In the genomic region with DNA sequence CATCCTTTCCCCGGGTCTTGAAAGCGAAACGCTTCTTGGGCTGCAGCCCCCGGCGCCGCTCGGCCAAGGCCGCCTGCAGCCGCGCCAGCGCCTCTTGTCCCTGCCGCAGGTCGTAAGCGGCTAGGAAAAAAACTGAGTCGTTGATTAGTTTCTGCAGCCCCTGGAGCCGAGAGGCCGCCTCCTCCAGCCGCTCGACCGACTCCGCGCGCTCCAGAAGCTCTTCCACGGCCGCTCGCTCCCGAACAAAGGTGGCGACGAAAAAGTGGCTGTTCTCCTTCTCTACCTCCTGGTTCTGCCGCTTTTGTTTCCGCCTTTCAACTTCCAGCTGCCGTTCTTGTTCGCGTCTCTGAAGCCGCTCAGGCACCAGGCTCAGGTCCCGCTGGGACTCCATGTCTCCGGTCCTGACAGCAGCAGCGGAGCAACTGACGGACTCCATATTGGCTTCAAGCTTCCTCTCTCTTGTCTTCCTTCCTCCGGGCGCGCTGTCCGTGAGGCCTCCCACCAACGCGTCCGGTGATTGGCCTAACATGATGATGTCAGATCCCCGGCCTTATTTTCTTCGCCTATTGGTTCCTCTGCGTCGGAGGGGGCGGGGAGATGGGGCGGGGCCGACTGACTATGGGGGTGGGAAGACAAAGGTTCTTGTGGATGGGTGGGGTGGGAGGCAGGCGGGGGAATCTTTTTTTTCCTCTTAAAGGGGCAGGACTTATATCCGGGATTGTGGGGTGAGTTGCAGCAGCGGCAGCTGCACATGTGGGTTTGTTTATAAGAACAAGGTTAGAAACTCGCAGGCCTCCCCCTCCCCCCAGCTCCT, we compare ENCODE assay signal across 1 cellular context.
TF ChIP-seq lines count a peak whose summit lies in the region.

Gene TBCC, minus strand, starts transcription at position 466 of the 814 bp plus-strand sequence. Its CDS starts 30 bp downstream, at position 436.

TF ChIP-seq in GM12878, 131 proteins besides CTCF, POLR2A, EP300 and RAD21 (continued from another document):
- TF ChIP-seq PML (IDR thresholded peaks at IDR 0.05; ENCODE audit: low read length) (peak; percentile 96), SPI1 (IDR thresholded peaks at IDR 0.05; ENCODE audit: borderline replicate concordance, insufficient read depth, low read depth, low read length) (peak; percentile 54; the same call in 1 of the 2 replicates), BCL11A (IDR thresholded peaks at IDR 0.05; ENCODE audit: low read depth, low read length) (no peak), ZNF217 (IDR thresholded peaks at IDR 0.05) (no peak), ATF7 (IDR thresholded peaks at IDR 0.05; ENCODE audit: low read depth) (peak; percentile 85), GATAD2B (conservative IDR thresholded peaks at IDR 0.05; ENCODE audit: low read depth) (no peak), SIN3A (IDR thresholded peaks at IDR 0.05; ENCODE audit: low read depth, low read length) (peak; percentile 64), SIX5 (IDR thresholded peaks at IDR 0.05; ENCODE audit: low read depth, low read length, severe bottlenecking) (no peak), POLR2AphosphoS5 (IDR thresholded peaks at IDR 0.05; ENCODE audit: low read length) (peak; percentile 98), RFX5 (IDR thresholded peaks at IDR 0.05; ENCODE audit: low read depth, low read length) (peak; percentile 71), GABPA (IDR thresholded peaks at IDR 0.05; ENCODE audit: low read depth) (peak; percentile 63; the same call in 1 of the 2 replicates), RB1 (IDR thresholded peaks at IDR 0.05; ENCODE audit: borderline replicate concordance) (peak; percentile 50; the same call in 1 of the 2 replicates), ASH2L (IDR thresholded peaks at IDR 0.05; ENCODE audit: borderline replicate concordance, low read depth) (peak; percentile 88; the same call in 1 of the 2 replicates), FOS (IDR thresholded peaks at IDR 0.05; ENCODE audit: borderline replicate concordance, extremely low read depth, insufficient read length) (peak; percentile 23), JUNB (IDR thresholded peaks at IDR 0.05) (no peak), MEF2B (IDR thresholded peaks at IDR 0.05; ENCODE audit: partially characterized antibody, poor library complexity, severe bottlenecking) (no peak), YY1 (IDR thresholded peaks at IDR 0.05; ENCODE audit: low read depth, low read length) (peak; percentile 97), CHD2 (IDR thresholded peaks at IDR 0.05; ENCODE audit: borderline replicate concordance, low read depth, low read length) (peak; percentile 63), NKRF (conservative IDR thresholded peaks at IDR 0.05) (peak; percentile 53; the same call in 1 of the 2 replicates), USF2 (IDR thresholded peaks at IDR 0.05; ENCODE audit: borderline replicate concordance, low read depth, low read length) (no peak), SMAD1 (IDR thresholded peaks at IDR 0.05; ENCODE audit: low read depth, partially characterized antibody) (peak; percentile 83), CBX5 (IDR thresholded peaks at IDR 0.05; ENCODE audit: low read depth) (0 out of 2 replicates have a peak, but pooled peaks have one; percentile 18), CREM (IDR thresholded peaks at IDR 0.05; ENCODE audit: low read depth) (peak; percentile 77), DPF2 (IDR thresholded peaks at IDR 0.05) (peak; percentile 35), SREBF2 (IDR thresholded peaks at IDR 0.05; ENCODE audit: low read length) (no peak), EGR1 (IDR thresholded peaks at IDR 0.05; ENCODE audit: borderline replicate concordance in 1 of 2, low read depth in 2 of 2, low read length in 2 of 2) (peak; percentile 32 to 47; a peak in 2 of 3 replicates), CHD4 (IDR thresholded peaks at IDR 0.05) (no peak), RBBP5 (conservative IDR thresholded peaks at IDR 0.05) (0 out of 2 replicates have a peak, but pooled peaks have one; percentile 39), HDGF (IDR thresholded peaks at IDR 0.05) (no peak), PKNOX1 (IDR thresholded peaks at IDR 0.05) (peak; percentile 56; the same call in 1 of the 2 replicates), SP1 (IDR thresholded peaks at IDR 0.05; ENCODE audit: low read depth, low read length) (peak; percentile 77), ESRRA (IDR thresholded peaks at IDR 0.05; ENCODE audit: low read length) (no peak), TCF7 (IDR thresholded peaks at IDR 0.05; ENCODE audit: borderline replicate concordance) (no peak), KLF5 (IDR thresholded peaks at IDR 0.05; ENCODE audit: partially characterized antibody) (no peak), ETV6 (conservative IDR thresholded peaks at IDR 0.05 in 1 of 2, IDR thresholded peaks at IDR 0.05 in 1 of 2; ENCODE audit: borderline replicate concordance in 1 of 2, low read depth in 1 of 2) (no peak), POLR2AphosphoS2 (IDR thresholded peaks at IDR 0.05; ENCODE audit: low read depth, low read length) (peak; percentile 94)
- TF ChIP-seq, protein P1, sequence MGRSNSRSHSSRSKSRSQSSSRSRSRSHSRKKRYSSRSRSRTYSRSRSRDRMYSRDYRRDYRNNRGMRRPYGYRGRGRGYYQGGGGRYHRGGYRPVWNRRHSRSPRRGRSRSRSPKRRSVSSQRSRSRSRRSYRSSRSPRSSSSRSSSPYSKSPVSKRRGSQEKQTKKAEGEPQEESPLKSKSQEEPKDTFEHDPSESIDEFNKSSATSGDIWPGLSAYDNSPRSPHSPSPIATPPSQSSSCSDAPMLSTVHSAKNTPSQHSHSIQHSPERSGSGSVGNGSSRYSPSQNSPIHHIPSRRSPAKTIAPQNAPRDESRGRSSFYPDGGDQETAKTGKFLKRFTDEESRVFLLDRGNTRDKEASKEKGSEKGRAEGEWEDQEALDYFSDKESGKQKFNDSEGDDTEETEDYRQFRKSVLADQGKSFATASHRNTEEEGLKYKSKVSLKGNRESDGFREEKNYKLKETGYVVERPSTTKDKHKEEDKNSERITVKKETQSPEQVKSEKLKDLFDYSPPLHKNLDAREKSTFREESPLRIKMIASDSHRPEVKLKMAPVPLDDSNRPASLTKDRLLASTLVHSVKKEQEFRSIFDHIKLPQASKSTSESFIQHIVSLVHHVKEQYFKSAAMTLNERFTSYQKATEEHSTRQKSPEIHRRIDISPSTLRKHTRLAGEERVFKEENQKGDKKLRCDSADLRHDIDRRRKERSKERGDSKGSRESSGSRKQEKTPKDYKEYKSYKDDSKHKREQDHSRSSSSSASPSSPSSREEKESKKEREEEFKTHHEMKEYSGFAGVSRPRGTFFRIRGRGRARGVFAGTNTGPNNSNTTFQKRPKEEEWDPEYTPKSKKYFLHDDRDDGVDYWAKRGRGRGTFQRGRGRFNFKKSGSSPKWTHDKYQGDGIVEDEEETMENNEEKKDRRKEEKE (IDR thresholded peaks at IDR 0.05), result peak; percentile 7; the same call in 1 of the 2 replicates
- TF ChIP-seq, protein P2, sequence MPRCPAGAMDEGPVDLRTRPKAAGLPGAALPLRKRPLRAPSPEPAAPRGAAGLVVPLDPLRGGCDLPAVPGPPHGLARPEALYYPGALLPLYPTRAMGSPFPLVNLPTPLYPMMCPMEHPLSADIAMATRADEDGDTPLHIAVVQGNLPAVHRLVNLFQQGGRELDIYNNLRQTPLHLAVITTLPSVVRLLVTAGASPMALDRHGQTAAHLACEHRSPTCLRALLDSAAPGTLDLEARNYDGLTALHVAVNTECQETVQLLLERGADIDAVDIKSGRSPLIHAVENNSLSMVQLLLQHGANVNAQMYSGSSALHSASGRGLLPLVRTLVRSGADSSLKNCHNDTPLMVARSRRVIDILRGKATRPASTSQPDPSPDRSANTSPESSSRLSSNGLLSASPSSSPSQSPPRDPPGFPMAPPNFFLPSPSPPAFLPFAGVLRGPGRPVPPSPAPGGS (IDR thresholded peaks at IDR 0.05; ENCODE audit: borderline replicate concordance, insufficient read depth, low read depth, low read length, poor library complexity, severe bottlenecking), result peak; percentile 9
- TF ChIP-seq, protein P3, sequence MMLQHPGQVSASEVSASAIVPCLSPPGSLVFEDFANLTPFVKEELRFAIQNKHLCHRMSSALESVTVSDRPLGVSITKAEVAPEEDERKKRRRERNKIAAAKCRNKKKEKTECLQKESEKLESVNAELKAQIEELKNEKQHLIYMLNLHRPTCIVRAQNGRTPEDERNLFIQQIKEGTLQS (IDR thresholded peaks at IDR 0.05; ENCODE audit: borderline replicate concordance, extremely low read depth, low read depth, low read length), result no peak
- TF ChIP-seq, protein P4, sequence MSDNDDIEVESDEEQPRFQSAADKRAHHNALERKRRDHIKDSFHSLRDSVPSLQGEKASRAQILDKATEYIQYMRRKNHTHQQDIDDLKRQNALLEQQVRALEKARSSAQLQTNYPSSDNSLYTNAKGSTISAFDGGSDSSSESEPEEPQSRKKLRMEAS (IDR thresholded peaks at IDR 0.05; ENCODE audit: low read depth, low read length), result peak; percentile 71
- TF ChIP-seq, protein P5, sequence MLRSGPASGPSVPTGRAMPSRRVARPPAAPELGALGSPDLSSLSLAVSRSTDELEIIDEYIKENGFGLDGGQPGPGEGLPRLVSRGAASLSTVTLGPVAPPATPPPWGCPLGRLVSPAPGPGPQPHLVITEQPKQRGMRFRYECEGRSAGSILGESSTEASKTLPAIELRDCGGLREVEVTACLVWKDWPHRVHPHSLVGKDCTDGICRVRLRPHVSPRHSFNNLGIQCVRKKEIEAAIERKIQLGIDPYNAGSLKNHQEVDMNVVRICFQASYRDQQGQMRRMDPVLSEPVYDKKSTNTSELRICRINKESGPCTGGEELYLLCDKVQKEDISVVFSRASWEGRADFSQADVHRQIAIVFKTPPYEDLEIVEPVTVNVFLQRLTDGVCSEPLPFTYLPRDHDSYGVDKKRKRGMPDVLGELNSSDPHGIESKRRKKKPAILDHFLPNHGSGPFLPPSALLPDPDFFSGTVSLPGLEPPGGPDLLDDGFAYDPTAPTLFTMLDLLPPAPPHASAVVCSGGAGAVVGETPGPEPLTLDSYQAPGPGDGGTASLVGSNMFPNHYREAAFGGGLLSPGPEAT (IDR thresholded peaks at IDR 0.05; ENCODE audit: low read depth), result peak; percentile 95
- TF ChIP-seq, protein P6, sequence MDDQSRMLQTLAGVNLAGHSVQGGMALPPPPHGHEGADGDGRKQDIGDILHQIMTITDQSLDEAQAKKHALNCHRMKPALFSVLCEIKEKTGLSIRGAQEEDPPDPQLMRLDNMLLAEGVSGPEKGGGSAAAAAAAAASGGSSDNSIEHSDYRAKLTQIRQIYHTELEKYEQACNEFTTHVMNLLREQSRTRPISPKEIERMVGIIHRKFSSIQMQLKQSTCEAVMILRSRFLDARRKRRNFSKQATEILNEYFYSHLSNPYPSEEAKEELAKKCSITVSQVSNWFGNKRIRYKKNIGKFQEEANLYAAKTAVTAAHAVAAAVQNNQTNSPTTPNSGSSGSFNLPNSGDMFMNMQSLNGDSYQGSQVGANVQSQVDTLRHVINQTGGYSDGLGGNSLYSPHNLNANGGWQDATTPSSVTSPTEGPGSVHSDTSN (IDR thresholded peaks at IDR 0.05; ENCODE audit: insufficient replicate concordance, low read depth, low read length), result peak; percentile 55
- TF ChIP-seq, protein P7, sequence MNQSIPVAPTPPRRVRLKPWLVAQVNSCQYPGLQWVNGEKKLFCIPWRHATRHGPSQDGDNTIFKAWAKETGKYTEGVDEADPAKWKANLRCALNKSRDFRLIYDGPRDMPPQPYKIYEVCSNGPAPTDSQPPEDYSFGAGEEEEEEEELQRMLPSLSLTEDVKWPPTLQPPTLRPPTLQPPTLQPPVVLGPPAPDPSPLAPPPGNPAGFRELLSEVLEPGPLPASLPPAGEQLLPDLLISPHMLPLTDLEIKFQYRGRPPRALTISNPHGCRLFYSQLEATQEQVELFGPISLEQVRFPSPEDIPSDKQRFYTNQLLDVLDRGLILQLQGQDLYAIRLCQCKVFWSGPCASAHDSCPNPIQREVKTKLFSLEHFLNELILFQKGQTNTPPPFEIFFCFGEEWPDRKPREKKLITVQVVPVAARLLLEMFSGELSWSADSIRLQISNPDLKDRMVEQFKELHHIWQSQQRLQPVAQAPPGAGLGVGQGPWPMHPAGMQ (IDR thresholded peaks at IDR 0.05; ENCODE audit: borderline replicate concordance), result no peak
- TF ChIP-seq, protein P8, sequence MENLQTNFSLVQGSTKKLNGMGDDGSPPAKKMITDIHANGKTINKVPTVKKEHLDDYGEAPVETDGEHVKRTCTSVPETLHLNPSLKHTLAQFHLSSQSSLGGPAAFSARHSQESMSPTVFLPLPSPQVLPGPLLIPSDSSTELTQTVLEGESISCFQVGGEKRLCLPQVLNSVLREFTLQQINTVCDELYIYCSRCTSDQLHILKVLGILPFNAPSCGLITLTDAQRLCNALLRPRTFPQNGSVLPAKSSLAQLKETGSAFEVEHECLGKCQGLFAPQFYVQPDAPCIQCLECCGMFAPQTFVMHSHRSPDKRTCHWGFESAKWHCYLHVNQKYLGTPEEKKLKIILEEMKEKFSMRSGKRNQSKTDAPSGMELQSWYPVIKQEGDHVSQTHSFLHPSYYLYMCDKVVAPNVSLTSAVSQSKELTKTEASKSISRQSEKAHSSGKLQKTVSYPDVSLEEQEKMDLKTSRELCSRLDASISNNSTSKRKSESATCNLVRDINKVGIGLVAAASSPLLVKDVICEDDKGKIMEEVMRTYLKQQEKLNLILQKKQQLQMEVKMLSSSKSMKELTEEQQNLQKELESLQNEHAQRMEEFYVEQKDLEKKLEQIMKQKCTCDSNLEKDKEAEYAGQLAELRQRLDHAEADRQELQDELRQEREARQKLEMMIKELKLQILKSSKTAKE (IDR thresholded peaks at IDR 0.05; ENCODE audit: low read depth, poor library complexity, severe bottlenecking), result no peak
